Comparison of ENCODE assay signal across 1 cellular context in genomic region chr11:96145163-96145585, GRCh38.
A peak's percentile ranks its signal among the peaks of the same experiment; 100 is the strongest.
TF ChIP-seq lines count a peak whose summit lies in the region.

No MANE protein-coding gene starts in this region.

TF ChIP-seq in HepG2, 621 proteins besides CTCF, POLR2A, EP300 and RAD21 (continued from another document and continues in another):
- TF ChIP-seq, protein P1, sequence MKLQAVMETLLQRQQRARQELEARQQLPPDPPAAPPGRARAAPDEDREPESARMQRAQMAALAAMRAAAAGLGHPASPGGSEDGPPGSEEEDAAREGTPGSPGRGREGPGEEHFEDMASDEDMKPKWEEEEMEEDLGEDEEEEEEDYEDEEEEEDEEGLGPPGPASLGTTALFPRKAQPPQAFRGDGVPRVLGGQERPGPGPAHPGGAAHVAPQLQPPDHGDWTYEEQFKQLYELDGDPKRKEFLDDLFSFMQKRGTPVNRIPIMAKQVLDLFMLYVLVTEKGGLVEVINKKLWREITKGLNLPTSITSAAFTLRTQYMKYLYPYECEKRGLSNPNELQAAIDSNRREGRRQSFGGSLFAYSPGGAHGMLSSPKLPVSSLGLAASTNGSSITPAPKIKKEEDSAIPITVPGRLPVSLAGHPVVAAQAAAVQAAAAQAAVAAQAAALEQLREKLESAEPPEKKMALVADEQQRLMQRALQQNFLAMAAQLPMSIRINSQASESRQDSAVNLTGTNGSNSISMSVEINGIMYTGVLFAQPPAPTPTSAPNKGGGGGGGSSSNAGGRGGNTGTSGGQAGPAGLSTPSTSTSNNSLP (IDR thresholded peaks at IDR 0.05; ENCODE audit: low read depth, low read length): no peak
- TF ChIP-seq TARDBP (CRISPR knock-in tag; IDR thresholded peaks at IDR 0.05): peak; percentile 67
- TF ChIP-seq ZNF619 (CRISPR knock-in tag; IDR thresholded peaks at IDR 0.05): no peak
- TF ChIP-seq ARNT2 (CRISPR knock-in tag; IDR thresholded peaks at IDR 0.05; ENCODE audit: low read depth): no peak
- TF ChIP-seq ZNF564 (CRISPR knock-in tag; IDR thresholded peaks at IDR 0.05): no peak
- no peak for TF ChIP-seq ZNF501 (CRISPR knock-in tag; IDR thresholded peaks at IDR 0.05)
- no peak for TF ChIP-seq CENPX (CRISPR knock-in tag; IDR thresholded peaks at IDR 0.05)
- no peak for TF ChIP-seq SUZ12 (IDR thresholded peaks at IDR 0.05; ENCODE audit: low read depth, low read length)
- TF ChIP-seq HDAC2 (CRISPR knock-in tag; IDR thresholded peaks at IDR 0.05): peak; percentile 73
- no peak for TF ChIP-seq MEIS1 (CRISPR knock-in tag; IDR thresholded peaks at IDR 0.05; ENCODE audit: borderline replicate concordance)
- TF ChIP-seq ZNF24 (IDR thresholded peaks at IDR 0.05): no peak
- TF ChIP-seq TBP (CRISPR knock-in tag; IDR thresholded peaks at IDR 0.05): no peak
- TF ChIP-seq SALL2 (CRISPR knock-in tag; IDR thresholded peaks at IDR 0.05): no peak
- TF ChIP-seq ZNF605 (CRISPR knock-in tag; IDR thresholded peaks at IDR 0.05): no peak
- no peak for TF ChIP-seq FOXC1 (CRISPR knock-in tag; IDR thresholded peaks at IDR 0.05; ENCODE audit: borderline replicate concordance)
- TF ChIP-seq, protein P2, sequence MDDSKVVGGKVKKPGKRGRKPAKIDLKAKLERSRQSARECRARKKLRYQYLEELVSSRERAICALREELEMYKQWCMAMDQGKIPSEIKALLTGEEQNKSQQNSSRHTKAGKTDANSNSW (CRISPR knock-in tag; IDR thresholded peaks at IDR 0.05; ENCODE audit: borderline replicate concordance): no peak
- TF ChIP-seq, protein P3, sequence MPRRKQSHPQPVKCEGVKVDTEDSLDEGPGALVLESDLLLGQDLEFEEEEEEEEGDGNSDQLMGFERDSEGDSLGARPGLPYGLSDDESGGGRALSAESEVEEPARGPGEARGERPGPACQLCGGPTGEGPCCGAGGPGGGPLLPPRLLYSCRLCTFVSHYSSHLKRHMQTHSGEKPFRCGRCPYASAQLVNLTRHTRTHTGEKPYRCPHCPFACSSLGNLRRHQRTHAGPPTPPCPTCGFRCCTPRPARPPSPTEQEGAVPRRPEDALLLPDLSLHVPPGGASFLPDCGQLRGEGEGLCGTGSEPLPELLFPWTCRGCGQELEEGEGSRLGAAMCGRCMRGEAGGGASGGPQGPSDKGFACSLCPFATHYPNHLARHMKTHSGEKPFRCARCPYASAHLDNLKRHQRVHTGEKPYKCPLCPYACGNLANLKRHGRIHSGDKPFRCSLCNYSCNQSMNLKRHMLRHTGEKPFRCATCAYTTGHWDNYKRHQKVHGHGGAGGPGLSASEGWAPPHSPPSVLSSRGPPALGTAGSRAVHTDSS (CRISPR knock-in tag; conservative IDR thresholded peaks at IDR 0.05): no peak
- TF ChIP-seq BCL6 (CRISPR knock-in tag; IDR thresholded peaks at IDR 0.05): peak; percentile 69
- no peak for TF ChIP-seq ZNF709 (CRISPR knock-in tag; IDR thresholded peaks at IDR 0.05)
- no peak for TF ChIP-seq ZKSCAN1 (IDR thresholded peaks at IDR 0.05; ENCODE audit: low read length)
- 0 out of 2 replicates have a peak, but pooled peaks have one; percentile 44 for TF ChIP-seq ZBTB25 (CRISPR knock-in tag; IDR thresholded peaks at IDR 0.05)
- TF ChIP-seq SIN3B (IDR thresholded peaks at IDR 0.05; ENCODE audit: low read length): no peak
- TF ChIP-seq ZXDC (CRISPR knock-in tag; IDR thresholded peaks at IDR 0.05): no peak
- TF ChIP-seq, protein P4, sequence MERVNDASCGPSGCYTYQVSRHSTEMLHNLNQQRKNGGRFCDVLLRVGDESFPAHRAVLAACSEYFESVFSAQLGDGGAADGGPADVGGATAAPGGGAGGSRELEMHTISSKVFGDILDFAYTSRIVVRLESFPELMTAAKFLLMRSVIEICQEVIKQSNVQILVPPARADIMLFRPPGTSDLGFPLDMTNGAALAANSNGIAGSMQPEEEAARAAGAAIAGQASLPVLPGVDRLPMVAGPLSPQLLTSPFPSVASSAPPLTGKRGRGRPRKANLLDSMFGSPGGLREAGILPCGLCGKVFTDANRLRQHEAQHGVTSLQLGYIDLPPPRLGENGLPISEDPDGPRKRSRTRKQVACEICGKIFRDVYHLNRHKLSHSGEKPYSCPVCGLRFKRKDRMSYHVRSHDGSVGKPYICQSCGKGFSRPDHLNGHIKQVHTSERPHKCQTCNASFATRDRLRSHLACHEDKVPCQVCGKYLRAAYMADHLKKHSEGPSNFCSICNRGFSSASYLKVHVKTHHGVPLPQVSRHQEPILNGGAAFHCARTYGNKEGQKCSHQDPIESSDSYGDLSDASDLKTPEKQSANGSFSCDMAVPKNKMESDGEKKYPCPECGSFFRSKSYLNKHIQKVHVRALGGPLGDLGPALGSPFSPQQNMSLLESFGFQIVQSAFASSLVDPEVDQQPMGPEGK (CRISPR knock-in tag; IDR thresholded peaks at IDR 0.05): no peak
- TF ChIP-seq ZNF138 (CRISPR knock-in tag; IDR thresholded peaks at IDR 0.05; ENCODE audit: low read depth): no peak
- TF ChIP-seq ZNF251 (CRISPR knock-in tag; IDR thresholded peaks at IDR 0.05): no peak
- no peak for TF ChIP-seq ZNF777 (CRISPR knock-in tag; IDR thresholded peaks at IDR 0.05)
- TF ChIP-seq GFI1 (CRISPR knock-in tag; IDR thresholded peaks at IDR 0.05; ENCODE audit: borderline replicate concordance): 0 out of 2 replicates have a peak, but pooled peaks have one; percentile 21
- no peak for TF ChIP-seq ZNF572 (CRISPR knock-in tag; IDR thresholded peaks at IDR 0.05)
- no peak for TF ChIP-seq SETDB1 (CRISPR knock-in tag; IDR thresholded peaks at IDR 0.05; ENCODE audit: borderline replicate concordance)
- TF ChIP-seq MBNL3 (CRISPR knock-in tag; conservative IDR thresholded peaks at IDR 0.05): no peak
- peak; percentile 67; the same call in 1 of the 2 replicates for TF ChIP-seq ZNF136 (CRISPR knock-in tag; IDR thresholded peaks at IDR 0.05; ENCODE audit: low read depth)
- no peak for TF ChIP-seq LBX2 (CRISPR knock-in tag; IDR thresholded peaks at IDR 0.05; ENCODE audit: borderline replicate concordance)
- TF ChIP-seq RXRB (CRISPR knock-in tag; IDR thresholded peaks at IDR 0.05; ENCODE audit: borderline replicate concordance): peak; percentile 72
- TF ChIP-seq, protein P5, sequence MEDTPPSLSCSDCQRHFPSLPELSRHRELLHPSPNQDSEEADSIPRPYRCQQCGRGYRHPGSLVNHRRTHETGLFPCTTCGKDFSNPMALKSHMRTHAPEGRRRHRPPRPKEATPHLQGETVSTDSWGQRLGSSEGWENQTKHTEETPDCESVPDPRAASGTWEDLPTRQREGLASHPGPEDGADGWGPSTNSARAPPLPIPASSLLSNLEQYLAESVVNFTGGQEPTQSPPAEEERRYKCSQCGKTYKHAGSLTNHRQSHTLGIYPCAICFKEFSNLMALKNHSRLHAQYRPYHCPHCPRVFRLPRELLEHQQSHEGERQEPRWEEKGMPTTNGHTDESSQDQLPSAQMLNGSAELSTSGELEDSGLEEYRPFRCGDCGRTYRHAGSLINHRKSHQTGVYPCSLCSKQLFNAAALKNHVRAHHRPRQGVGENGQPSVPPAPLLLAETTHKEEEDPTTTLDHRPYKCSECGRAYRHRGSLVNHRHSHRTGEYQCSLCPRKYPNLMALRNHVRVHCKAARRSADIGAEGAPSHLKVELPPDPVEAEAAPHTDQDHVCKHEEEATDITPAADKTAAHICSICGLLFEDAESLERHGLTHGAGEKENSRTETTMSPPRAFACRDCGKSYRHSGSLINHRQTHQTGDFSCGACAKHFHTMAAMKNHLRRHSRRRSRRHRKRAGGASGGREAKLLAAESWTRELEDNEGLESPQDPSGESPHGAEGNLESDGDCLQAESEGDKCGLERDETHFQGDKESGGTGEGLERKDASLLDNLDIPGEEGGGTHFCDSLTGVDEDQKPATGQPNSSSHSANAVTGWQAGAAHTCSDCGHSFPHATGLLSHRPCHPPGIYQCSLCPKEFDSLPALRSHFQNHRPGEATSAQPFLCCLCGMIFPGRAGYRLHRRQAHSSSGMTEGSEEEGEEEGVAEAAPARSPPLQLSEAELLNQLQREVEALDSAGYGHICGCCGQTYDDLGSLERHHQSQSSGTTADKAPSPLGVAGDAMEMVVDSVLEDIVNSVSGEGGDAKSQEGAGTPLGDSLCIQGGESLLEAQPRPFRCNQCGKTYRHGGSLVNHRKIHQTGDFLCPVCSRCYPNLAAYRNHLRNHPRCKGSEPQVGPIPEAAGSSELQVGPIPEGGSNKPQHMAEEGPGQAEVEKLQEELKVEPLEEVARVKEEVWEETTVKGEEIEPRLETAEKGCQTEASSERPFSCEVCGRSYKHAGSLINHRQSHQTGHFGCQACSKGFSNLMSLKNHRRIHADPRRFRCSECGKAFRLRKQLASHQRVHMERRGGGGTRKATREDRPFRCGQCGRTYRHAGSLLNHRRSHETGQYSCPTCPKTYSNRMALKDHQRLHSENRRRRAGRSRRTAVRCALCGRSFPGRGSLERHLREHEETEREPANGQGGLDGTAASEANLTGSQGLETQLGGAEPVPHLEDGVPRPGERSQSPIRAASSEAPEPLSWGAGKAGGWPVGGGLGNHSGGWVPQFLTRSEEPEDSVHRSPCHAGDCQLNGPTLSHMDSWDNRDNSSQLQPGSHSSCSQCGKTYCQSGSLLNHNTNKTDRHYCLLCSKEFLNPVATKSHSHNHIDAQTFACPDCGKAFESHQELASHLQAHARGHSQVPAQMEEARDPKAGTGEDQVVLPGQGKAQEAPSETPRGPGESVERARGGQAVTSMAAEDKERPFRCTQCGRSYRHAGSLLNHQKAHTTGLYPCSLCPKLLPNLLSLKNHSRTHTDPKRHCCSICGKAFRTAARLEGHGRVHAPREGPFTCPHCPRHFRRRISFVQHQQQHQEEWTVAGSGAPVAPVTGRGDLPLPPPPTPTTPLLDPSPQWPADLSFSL (CRISPR knock-in tag; IDR thresholded peaks at IDR 0.05): no peak
- TF ChIP-seq PCBP2 (optimal IDR thresholded peaks at IDR 0.05; ENCODE audit: low read depth, low read length, poor library complexity, severe bottlenecking): no peak
- TF ChIP-seq ZNF552 (CRISPR knock-in tag; IDR thresholded peaks at IDR 0.05; ENCODE audit: borderline replicate concordance): no peak
- peak; percentile 53; the same call in 1 of the 2 replicates for TF ChIP-seq MIER3 (CRISPR knock-in tag; IDR thresholded peaks at IDR 0.05; ENCODE audit: borderline replicate concordance)
- no peak for TF ChIP-seq SIX1 (CRISPR knock-in tag; IDR thresholded peaks at IDR 0.05; ENCODE audit: borderline replicate concordance)
- no peak for TF ChIP-seq ZNF576 (CRISPR knock-in tag; IDR thresholded peaks at IDR 0.05)
- no peak for TF ChIP-seq ZFP62 (CRISPR knock-in tag; IDR thresholded peaks at IDR 0.05)
- no peak for TF ChIP-seq ZNF503 (CRISPR knock-in tag; IDR thresholded peaks at IDR 0.05)
- TF ChIP-seq ZFYVE20 (CRISPR knock-in tag; IDR thresholded peaks at IDR 0.05; ENCODE audit: borderline replicate concordance, low read depth): no peak
- TF ChIP-seq, protein P6, sequence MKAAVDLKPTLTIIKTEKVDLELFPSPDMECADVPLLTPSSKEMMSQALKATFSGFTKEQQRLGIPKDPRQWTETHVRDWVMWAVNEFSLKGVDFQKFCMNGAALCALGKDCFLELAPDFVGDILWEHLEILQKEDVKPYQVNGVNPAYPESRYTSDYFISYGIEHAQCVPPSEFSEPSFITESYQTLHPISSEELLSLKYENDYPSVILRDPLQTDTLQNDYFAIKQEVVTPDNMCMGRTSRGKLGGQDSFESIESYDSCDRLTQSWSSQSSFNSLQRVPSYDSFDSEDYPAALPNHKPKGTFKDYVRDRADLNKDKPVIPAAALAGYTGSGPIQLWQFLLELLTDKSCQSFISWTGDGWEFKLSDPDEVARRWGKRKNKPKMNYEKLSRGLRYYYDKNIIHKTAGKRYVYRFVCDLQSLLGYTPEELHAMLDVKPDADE (CRISPR knock-in tag; IDR thresholded peaks at IDR 0.05): no peak
- TF ChIP-seq ZNF263 (CRISPR knock-in tag; IDR thresholded peaks at IDR 0.05): no peak
- peak; percentile 90; the same call in 1 of the 2 replicates for TF ChIP-seq GATA4 (IDR thresholded peaks at IDR 0.05; ENCODE audit: borderline replicate concordance, low read depth)
- TF ChIP-seq ZNF446 (CRISPR knock-in tag; IDR thresholded peaks at IDR 0.05): no peak
- no peak for TF ChIP-seq ZNF224 (CRISPR knock-in tag; IDR thresholded peaks at IDR 0.05)
